In the genomic region with DNA sequence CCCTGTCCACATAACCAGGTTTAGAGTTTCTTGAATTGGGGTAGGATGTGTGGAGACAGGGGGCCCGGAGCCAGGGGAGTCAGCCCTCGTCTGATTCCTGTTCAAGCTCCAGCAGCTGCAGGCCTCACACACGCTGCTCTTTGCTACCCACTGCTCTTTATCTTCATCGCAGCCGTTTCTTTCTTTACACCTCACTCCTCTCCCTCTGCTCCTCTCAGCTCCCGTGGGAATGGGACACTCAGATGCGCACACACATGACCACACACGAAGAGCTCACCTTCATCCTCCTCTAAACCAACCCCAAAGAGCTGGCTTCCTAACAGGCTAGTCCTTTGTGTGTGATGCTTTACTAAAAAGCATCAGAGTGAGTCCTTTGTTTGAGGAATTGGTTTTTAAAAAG, we compare ENCODE assay signal across 1 cellular context.
TF ChIP-seq lines count a peak whose summit lies in the region.

No MANE protein-coding gene starts in this region.

TF ChIP-seq in WTC11, 78 proteins besides CTCF, POLR2A, EP300 and RAD21 (continued from another document):
- TF ChIP-seq, protein P1, sequence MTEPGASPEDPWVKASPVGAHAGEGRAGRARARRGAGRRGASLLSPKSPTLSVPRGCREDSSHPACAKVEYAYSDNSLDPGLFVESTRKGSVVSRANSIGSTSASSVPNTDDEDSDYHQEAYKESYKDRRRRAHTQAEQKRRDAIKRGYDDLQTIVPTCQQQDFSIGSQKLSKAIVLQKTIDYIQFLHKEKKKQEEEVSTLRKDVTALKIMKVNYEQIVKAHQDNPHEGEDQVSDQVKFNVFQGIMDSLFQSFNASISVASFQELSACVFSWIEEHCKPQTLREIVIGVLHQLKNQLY (CRISPR knock-in tag; IDR thresholded peaks at IDR 0.05): no peak
